Comparison of ENCODE assay signal across 8 cellular contexts in the genomic region with DNA sequence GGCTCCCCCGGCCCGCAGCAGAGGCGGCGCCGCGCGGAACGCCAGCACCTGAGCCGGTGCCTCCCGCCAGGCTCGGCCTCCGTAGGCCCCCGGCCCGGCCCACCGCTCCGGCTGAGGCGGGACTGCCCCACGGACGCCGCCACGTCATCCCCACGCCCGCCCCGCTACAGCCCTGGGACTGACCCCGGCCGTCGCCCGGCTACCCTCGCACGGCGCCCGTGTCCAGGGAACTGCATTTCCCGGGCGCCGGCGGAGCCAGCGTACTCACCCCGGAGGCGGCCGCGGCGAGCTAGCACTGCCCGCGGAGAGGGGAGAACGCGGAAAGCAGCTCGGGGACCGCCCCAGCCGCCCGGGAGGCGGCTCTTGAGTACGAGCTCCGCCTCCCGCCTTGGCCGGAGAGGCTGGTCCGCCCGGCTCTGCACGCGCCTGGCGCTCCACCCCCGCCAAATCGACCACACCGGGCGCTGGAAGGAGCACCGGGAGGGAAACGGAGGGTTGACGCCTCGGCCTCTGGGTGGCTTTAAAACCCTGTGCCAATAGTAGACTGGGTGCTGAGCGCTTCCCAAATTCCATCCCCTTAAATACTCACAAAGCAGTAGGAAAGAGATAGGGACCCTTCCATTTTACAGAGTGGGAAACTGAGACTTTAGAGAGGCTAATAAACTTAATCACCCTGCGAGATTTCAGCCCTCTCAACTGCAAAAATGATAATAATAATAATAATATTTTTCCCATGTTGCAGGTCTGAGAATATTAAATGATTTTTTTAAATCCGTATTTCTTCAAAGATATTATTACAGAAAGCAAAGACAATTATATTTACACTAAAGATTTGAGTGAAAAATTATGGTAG. TPM values are rescaled to one million over a fixed set of nuclear protein-coding genes. Genes with fewer than 3 reads are reported as not detected.
DNase-seq lines count a peak whose midpoint lies in the region; ATAC-seq and TF ChIP-seq lines count a peak whose summit lies in the region.

A gene with protein sequence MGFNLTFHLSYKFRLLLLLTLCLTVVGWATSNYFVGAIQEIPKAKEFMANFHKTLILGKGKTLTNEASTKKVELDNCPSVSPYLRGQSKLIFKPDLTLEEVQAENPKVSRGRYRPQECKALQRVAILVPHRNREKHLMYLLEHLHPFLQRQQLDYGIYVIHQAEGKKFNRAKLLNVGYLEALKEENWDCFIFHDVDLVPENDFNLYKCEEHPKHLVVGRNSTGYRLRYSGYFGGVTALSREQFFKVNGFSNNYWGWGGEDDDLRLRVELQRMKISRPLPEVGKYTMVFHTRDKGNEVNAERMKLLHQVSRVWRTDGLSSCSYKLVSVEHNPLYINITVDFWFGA (minus strand): TSS at position 297 of the 853 bp plus-strand sequence. CDS start 10,779 bp downstream, outside the sequence.

- intact Hi-C loops in adrenal gland (cut with DNase I): loop anchor here in 1 of 2 donors (10.0 kb wide), 1 partner anchor 96 kb away; a partner anchor contains a TSS
- intact Hi-C loops in heart right ventricle (cut with DNase I): loop anchor here in 5 of 10 donors (2.0 to 10.0 kb wide), 3 partner anchors 54 to 356 kb away; a partner anchor contains a TSS
- intact Hi-C loops in posterior cingulate gyrus (cut with DNase I): loop anchor here (1.0 to 2.0 kb wide), 3 partner anchors 96 to 358 kb away; no protein-coding TSS in a partner anchor

- TF ChIP-seq EP300 in upper lobe of left lung (IDR thresholded peaks at IDR 0.05): peak in 1 of 4 donors; percentile 35

- H3K4me1 ChIP-seq in adrenal gland (replicated peaks in 1 of 2): peaks cover 2 to 36% of the 10 kb centered on the region in 2 donors
- peaks cover 3 to 50% (median 34%) of the 10 kb centered on the region in 9 donors for H3K4me1 ChIP-seq in heart right ventricle
- peaks cover 16 to 38% (median 22%) of the 10 kb centered on the region in 4 donors for H3K4me1 ChIP-seq in upper lobe of left lung

- H3K27me3 ChIP-seq in adrenal gland (no peaks in the 10 kb centered on the region), heart right ventricle (no peaks in the 10 kb centered on the region), upper lobe of left lung (no peaks in the 10 kb centered on the region)

- ATAC-seq in HG02763 (IDR thresholded peaks at IDR 0.05; ENCODE audit: unreplicated experiment) (peak; percentile 88), heart right ventricle (peak; percentile 95 to 97 (median 96)), upper lobe of left lung (ENCODE audit: low FRiP score in 2 of 2) (peak; percentile 97)

- TF ChIP-seq POLR2A in adrenal gland (IDR thresholded peaks at IDR 0.05): peak; percentile 88 to 94
- TF ChIP-seq POLR2A in upper lobe of left lung (IDR thresholded peaks at IDR 0.05): peak; percentile 18 to 94 (median 83)

- H3K9me3 ChIP-seq in adrenal gland (replicated peaks in 1 of 3): no peaks in the 10 kb centered on the region
- H3K9me3 ChIP-seq in heart right ventricle: no peaks in the 10 kb centered on the region
- no peaks in the 10 kb centered on the region for H3K9me3 ChIP-seq in upper lobe of left lung

- DNase-seq in GM13976 (ENCODE audit: low spot score): peak; percentile 91
- peak; percentile 84 for DNase-seq in NCI-H1436 (lab: John Stamatoyannopoulos, UW)
- DNase-seq in T follicular helper cell (ENCODE audit: low read depth): peak; percentile 37
- DNase-seq in adrenal gland: peak; percentile 81 to 89 (median 87)
- peak; percentile 86 to 89 for DNase-seq in heart right ventricle
- DNase-seq in posterior cingulate gyrus: peak; percentile 66 to 98 (median 81)
- peak; percentile 93 to 97 for DNase-seq in upper lobe of left lung

- WGBS in adrenal gland, 4 donors: 2 to 9% (median 2%) methylated on average over 14 to 71 of the region's 71 CpGs
- WGBS in heart right ventricle, 2 donors: 2% methylated on average over 71 of the region's 71 CpGs
- 3 to 6% methylated on average over 16 to 43 of the region's 71 CpGs for WGBS in upper lobe of left lung, 2 donors

- in situ Hi-C loops in GM13976 (cut with MboI; ENCODE audit: low sequenced_read_pairs, unreplicated experiment): no loop called here

- TF ChIP-seq CTCF in GM13976 (IDR thresholded peaks at IDR 0.05; ENCODE audit: borderline replicate concordance, control extremely low read depth, extremely low read depth, insufficient read depth, missing control alignments) (no peak), adrenal gland (IDR thresholded peaks at IDR 0.05) (no peak), heart right ventricle (IDR thresholded peaks at IDR 0.05) (no peak), upper lobe of left lung (IDR thresholded peaks at IDR 0.05) (peak in 3 of 6 experiments; percentile 5 to 25 (median 8))

- H3K27ac ChIP-seq in adrenal gland: peak within 1 kb of the TSS; percentile 46 to 92 (median 84)
- peak within 1 kb of the TSS; percentile 90 to 98 (median 93) for H3K27ac ChIP-seq in heart right ventricle
- peak within 1 kb of the TSS; percentile 90 to 97 (median 92) for H3K27ac ChIP-seq in upper lobe of left lung

- peak within 1 kb of the TSS; percentile 39 to 78 (median 61) for H3K4me3 ChIP-seq in adrenal gland
- peak within 1 kb of the TSS; percentile 57 to 90 (median 86) for H3K4me3 ChIP-seq in heart right ventricle
- peak within 1 kb of the TSS; percentile 51 to 83 (median 76) for H3K4me3 ChIP-seq in upper lobe of left lung

- no peaks in the 10 kb centered on the region for H3K36me3 ChIP-seq in adrenal gland (replicated peaks in 1 of 2)
- peaks cover 0 to 12% (median 0%) of the 10 kb centered on the region in 9 donors for H3K36me3 ChIP-seq in heart right ventricle
- peaks cover 0 to 4% (median 1%) of the 10 kb centered on the region in 4 donors for H3K36me3 ChIP-seq in upper lobe of left lung

RNA-seq across cellular contexts. Expression of the gene that starts here (rescaled TPM):
- total RNA-seq in adrenal gland: 10 to 100 TPM; 10.3 to 17.8 (median 15.1) TPM
- 10 to 100 TPM; 15.1 to 23.1 (median 17.0) TPM for polyA plus RNA-seq in adrenal gland
- 10 to 100 TPM in 8 of 10 donors, 1 to 10 TPM in 2; 9.0 to 14.6 (median 11.6) TPM for total RNA-seq in heart right ventricle
- polyA plus RNA-seq in heart right ventricle: 10 to 100 TPM in 1 of 2 donors, 1 to 10 TPM in 1; 9.5 to 23.2 TPM
- total RNA-seq in upper lobe of left lung: 10 to 100 TPM in 5 of 6 donors, 1 to 10 TPM in 1; 7.3 to 24.3 (median 16.6) TPM

Comparison
In these comparisons a context has a peak if more than half of its experiments do, and no peak if none do; other contexts are left out.
1. Peak in every context shown above with its lines: DNase-seq, ATAC-seq, H3K4me3 ChIP-seq and H3K27ac ChIP-seq.
2. DNase-seq: peak in every context shown above with its lines; median percentile 95 in upper lobe of left lung; 91 in GM13976; 88 in heart right ventricle; 87 in adrenal gland; 84 in NCI-H1436; 81 in posterior cingulate gyrus; 37 in T follicular helper cell.